Comparison of ENCODE assay signal across 15 cellular contexts in the genomic region with DNA sequence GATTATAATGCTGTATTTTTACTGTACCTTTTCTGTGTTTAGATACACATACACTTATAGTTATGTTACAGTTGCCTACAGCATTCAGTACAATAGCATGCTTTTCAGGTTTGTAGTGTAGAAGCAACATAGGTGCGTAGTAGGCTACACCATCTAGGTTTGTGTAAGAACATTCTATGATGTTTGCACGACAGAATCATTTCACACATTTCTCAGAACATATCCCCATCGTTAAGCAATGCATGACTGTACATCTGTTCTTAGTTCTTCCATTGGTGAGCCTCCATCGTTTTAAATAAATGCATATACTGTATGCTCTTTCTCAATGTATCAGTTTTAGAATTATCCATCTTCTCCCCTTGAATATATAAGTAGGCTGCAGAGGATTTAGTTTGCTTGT.
DNase-seq lines count a peak whose midpoint lies in the region; ATAC-seq and TF ChIP-seq lines count a peak whose summit lies in the region.
"Had no signal": no experiment of that assay in that cellular context is flagged by ENCODE, and none has a peak within 500 bp of the region (broad histone marks: within the 10 kb centered on the region; RNA-seq: fewer than 3 reads in every experiment).

No MANE protein-coding gene starts in this region.

- H3K4me1 Mint-ChIP-seq in activated naive CD8-positive, alpha-beta T cell treated with anti-CD3 and anti-CD28 coated beads for 36 hours: peaks cover 55% of the 10 kb centered on the region
- H3K4me1 Mint-ChIP-seq in activated naive CD8-positive, alpha-beta T cell treated with anti-CD3 and anti-CD28 coated beads, Interleukin-2, amount 50 U/mL, for 24 hours: peaks cover 62% of the 10 kb centered on the region
- H3K4me1 Mint-ChIP-seq in WTC11 (peaks cover 34% of the 10 kb centered on the region), natural killer cell (peaks cover 66 to 67% of the 10 kb centered on the region in 2 donors)

- DNase-seq in activated naive CD8-positive, alpha-beta T cell treated with anti-CD3 and anti-CD28 coated beads for 36 hours: no peak
- no peak for DNase-seq in activated naive CD8-positive, alpha-beta T cell treated with anti-CD3 and anti-CD28 coated beads, Interleukin-2, amount 50 U/mL, for 24 hours
- DNase-seq in WTC11 (ENCODE audit: low spot score) (no peak), natural killer cell (no peak), NCI-H2196 treated with DMSO at 0.1 percent for 48 hours (lab: John Stamatoyannopoulos, UW; ENCODE audit: unreplicated experiment) (no peak), kidney glomerular epithelial cell (lab: John Stamatoyannopoulos, UW) (no peak)
- DNase-seq: 8988T; CD8-positive, alpha-beta memory T cell; COR-L47; DMS 273 treated with DMSO at 0.1 percent for 48 hours; DND-41 had no signal

- peaks cover 25% of the 10 kb centered on the region for H3K36me3 Mint-ChIP-seq in activated naive CD8-positive, alpha-beta T cell treated with anti-CD3 and anti-CD28 coated beads for 36 hours
- H3K36me3 Mint-ChIP-seq in activated naive CD8-positive, alpha-beta T cell treated with anti-CD3 and anti-CD28 coated beads, Interleukin-2, amount 50 U/mL, for 24 hours (ENCODE audit: low read depth): peaks cover 6% of the 10 kb centered on the region
- H3K36me3 Mint-ChIP-seq in WTC11 (peaks cover 4% of the 10 kb centered on the region; the same call in 1 of the 2 replicates), natural killer cell (no peaks in the 10 kb centered on the region)
- H3K36me3 Mint-ChIP-seq: IgD-negative memory B cell had no signal

- ATAC-seq in activated naive CD8-positive, alpha-beta T cell treated with anti-CD3 and anti-CD28 coated beads, Interleukin-2, amount 50 U/mL, for 24 hours: no peak
- ATAC-seq in WTC11 (no peak), natural killer cell (no peak), GM18861 (IDR thresholded peaks at IDR 0.05; ENCODE audit: unreplicated experiment) (no peak)
- ATAC-seq: GM12878 had no signal

- H3K9me3 Mint-ChIP-seq in activated naive CD8-positive, alpha-beta T cell treated with anti-CD3 and anti-CD28 coated beads for 36 hours: peaks cover 4% of the 10 kb centered on the region
- H3K9me3 Mint-ChIP-seq in activated naive CD8-positive, alpha-beta T cell treated with anti-CD3 and anti-CD28 coated beads, Interleukin-2, amount 50 U/mL, for 24 hours: peaks cover 10% of the 10 kb centered on the region
- H3K9me3 Mint-ChIP-seq in WTC11 (peaks cover 14% of the 10 kb centered on the region), natural killer cell (no peaks in the 10 kb centered on the region)
- H3K9me3 Mint-ChIP-seq: CD8-positive, alpha-beta memory T cell; IgD-negative memory B cell had no signal

- no peak overlapping the region for H3K4me3 Mint-ChIP-seq in activated naive CD8-positive, alpha-beta T cell treated with anti-CD3 and anti-CD28 coated beads for 36 hours
- H3K4me3 Mint-ChIP-seq in activated naive CD8-positive, alpha-beta T cell treated with anti-CD3 and anti-CD28 coated beads, Interleukin-2, amount 50 U/mL, for 24 hours: no peak overlapping the region
- H3K4me3 Mint-ChIP-seq in WTC11 (no peak overlapping the region), natural killer cell (no peak overlapping the region)
- H3K4me3 Mint-ChIP-seq: CD8-positive, alpha-beta memory T cell; H9; IgD-negative memory B cell had no signal

- TF ChIP-seq CTCF in WTC11 (IDR thresholded peaks at IDR 0.05): no peak
- TF ChIP-seq CTCF in natural killer cell (IDR thresholded peaks at IDR 0.05): no peak

- POLR2A ChIA-PET in WTC11 (lab: Charles Lee): no interaction called here

- CTCF ChIA-PET in WTC11 (lab: Charles Lee): no interaction called here

- no peaks in the 10 kb centered on the region for H3K27me3 Mint-ChIP-seq in activated naive CD8-positive, alpha-beta T cell treated with anti-CD3 and anti-CD28 coated beads for 36 hours
- no peaks in the 10 kb centered on the region for H3K27me3 Mint-ChIP-seq in activated naive CD8-positive, alpha-beta T cell treated with anti-CD3 and anti-CD28 coated beads, Interleukin-2, amount 50 U/mL, for 24 hours
- H3K27me3 Mint-ChIP-seq in WTC11 (ENCODE audit: low read depth): no peaks in the 10 kb centered on the region
- no peaks in the 10 kb centered on the region for H3K27me3 Mint-ChIP-seq in natural killer cell (ENCODE audit: low read depth in 2 of 2)
- H3K27me3 Mint-ChIP-seq: CD8-positive, alpha-beta memory T cell; IgD-negative memory B cell had no signal

- peak overlapping the region; percentile 35 for H3K27ac Mint-ChIP-seq in activated naive CD8-positive, alpha-beta T cell treated with anti-CD3 and anti-CD28 coated beads for 36 hours
- no peak overlapping the region for H3K27ac Mint-ChIP-seq in activated naive CD8-positive, alpha-beta T cell treated with anti-CD3 and anti-CD28 coated beads, Interleukin-2, amount 50 U/mL, for 24 hours
- H3K27ac Mint-ChIP-seq in WTC11: peak overlapping the region; percentile 50
- H3K27ac Mint-ChIP-seq in natural killer cell: peak overlapping the region; percentile 15 to 30
- H3K27ac Mint-ChIP-seq: IgD-negative memory B cell had no signal

- intact Hi-C loops in natural killer cell (cut with micrococcal nuclease): no loop called here

TF ChIP-seq in WTC11, 78 proteins besides CTCF, POLR2A, EP300 and RAD21:
- TF ChIP-seq, protein P1, sequence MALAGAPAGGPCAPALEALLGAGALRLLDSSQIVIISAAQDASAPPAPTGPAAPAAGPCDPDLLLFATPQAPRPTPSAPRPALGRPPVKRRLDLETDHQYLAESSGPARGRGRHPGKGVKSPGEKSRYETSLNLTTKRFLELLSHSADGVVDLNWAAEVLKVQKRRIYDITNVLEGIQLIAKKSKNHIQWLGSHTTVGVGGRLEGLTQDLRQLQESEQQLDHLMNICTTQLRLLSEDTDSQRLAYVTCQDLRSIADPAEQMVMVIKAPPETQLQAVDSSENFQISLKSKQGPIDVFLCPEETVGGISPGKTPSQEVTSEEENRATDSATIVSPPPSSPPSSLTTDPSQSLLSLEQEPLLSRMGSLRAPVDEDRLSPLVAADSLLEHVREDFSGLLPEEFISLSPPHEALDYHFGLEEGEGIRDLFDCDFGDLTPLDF (CRISPR knock-in tag; IDR thresholded peaks at IDR 0.05): no peak
- no peak for TF ChIP-seq ZNF219 (CRISPR knock-in tag; IDR thresholded peaks at IDR 0.05; ENCODE audit: borderline replicate concordance)
- TF ChIP-seq, protein P2, sequence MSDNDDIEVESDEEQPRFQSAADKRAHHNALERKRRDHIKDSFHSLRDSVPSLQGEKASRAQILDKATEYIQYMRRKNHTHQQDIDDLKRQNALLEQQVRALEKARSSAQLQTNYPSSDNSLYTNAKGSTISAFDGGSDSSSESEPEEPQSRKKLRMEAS (CRISPR knock-in tag; IDR thresholded peaks at IDR 0.05): no peak
- no peak for TF ChIP-seq CREM (CRISPR knock-in tag; IDR thresholded peaks at IDR 0.05)
- no peak for TF ChIP-seq NR1H2 (CRISPR knock-in tag; IDR thresholded peaks at IDR 0.05)
- no peak for TF ChIP-seq CBFB (CRISPR knock-in tag; IDR thresholded peaks at IDR 0.05; ENCODE audit: low read depth)
- no peak for TF ChIP-seq TEAD4 (CRISPR knock-in tag; IDR thresholded peaks at IDR 0.05)
- TF ChIP-seq TP53 (CRISPR knock-in tag; IDR thresholded peaks at IDR 0.05): no peak
- TF ChIP-seq HMGA2 (CRISPR knock-in tag; IDR thresholded peaks at IDR 0.05): no peak
- TF ChIP-seq NFE2L1 (CRISPR knock-in tag; IDR thresholded peaks at IDR 0.05): no peak
- TF ChIP-seq, protein P3, sequence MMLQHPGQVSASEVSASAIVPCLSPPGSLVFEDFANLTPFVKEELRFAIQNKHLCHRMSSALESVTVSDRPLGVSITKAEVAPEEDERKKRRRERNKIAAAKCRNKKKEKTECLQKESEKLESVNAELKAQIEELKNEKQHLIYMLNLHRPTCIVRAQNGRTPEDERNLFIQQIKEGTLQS (CRISPR knock-in tag; conservative IDR thresholded peaks at IDR 0.05): no peak
- TF ChIP-seq, protein P4, sequence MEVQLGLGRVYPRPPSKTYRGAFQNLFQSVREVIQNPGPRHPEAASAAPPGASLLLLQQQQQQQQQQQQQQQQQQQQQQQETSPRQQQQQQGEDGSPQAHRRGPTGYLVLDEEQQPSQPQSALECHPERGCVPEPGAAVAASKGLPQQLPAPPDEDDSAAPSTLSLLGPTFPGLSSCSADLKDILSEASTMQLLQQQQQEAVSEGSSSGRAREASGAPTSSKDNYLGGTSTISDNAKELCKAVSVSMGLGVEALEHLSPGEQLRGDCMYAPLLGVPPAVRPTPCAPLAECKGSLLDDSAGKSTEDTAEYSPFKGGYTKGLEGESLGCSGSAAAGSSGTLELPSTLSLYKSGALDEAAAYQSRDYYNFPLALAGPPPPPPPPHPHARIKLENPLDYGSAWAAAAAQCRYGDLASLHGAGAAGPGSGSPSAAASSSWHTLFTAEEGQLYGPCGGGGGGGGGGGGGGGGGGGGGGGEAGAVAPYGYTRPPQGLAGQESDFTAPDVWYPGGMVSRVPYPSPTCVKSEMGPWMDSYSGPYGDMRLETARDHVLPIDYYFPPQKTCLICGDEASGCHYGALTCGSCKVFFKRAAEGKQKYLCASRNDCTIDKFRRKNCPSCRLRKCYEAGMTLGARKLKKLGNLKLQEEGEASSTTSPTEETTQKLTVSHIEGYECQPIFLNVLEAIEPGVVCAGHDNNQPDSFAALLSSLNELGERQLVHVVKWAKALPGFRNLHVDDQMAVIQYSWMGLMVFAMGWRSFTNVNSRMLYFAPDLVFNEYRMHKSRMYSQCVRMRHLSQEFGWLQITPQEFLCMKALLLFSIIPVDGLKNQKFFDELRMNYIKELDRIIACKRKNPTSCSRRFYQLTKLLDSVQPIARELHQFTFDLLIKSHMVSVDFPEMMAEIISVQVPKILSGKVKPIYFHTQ (CRISPR knock-in tag; IDR thresholded peaks at IDR 0.05): no peak
- TF ChIP-seq, protein P5, sequence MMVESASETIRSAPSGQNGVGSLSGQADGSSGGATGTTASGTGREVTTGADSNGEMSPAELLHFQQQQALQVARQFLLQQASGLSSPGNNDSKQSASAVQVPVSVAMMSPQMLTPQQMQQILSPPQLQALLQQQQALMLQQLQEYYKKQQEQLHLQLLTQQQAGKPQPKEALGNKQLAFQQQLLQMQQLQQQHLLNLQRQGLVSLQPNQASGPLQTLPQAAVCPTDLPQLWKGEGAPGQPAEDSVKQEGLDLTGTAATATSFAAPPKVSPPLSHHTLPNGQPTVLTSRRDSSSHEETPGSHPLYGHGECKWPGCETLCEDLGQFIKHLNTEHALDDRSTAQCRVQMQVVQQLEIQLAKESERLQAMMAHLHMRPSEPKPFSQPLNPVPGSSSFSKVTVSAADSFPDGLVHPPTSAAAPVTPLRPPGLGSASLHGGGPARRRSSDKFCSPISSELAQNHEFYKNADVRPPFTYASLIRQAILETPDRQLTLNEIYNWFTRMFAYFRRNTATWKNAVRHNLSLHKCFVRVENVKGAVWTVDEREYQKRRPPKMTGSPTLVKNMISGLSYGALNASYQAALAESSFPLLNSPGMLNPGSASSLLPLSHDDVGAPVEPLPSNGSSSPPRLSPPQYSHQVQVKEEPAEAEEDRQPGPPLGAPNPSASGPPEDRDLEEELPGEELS (CRISPR knock-in tag; IDR thresholded peaks at IDR 0.05): no peak
